12 cellular contexts compared by ENCODE assay signal in the genomic region with DNA sequence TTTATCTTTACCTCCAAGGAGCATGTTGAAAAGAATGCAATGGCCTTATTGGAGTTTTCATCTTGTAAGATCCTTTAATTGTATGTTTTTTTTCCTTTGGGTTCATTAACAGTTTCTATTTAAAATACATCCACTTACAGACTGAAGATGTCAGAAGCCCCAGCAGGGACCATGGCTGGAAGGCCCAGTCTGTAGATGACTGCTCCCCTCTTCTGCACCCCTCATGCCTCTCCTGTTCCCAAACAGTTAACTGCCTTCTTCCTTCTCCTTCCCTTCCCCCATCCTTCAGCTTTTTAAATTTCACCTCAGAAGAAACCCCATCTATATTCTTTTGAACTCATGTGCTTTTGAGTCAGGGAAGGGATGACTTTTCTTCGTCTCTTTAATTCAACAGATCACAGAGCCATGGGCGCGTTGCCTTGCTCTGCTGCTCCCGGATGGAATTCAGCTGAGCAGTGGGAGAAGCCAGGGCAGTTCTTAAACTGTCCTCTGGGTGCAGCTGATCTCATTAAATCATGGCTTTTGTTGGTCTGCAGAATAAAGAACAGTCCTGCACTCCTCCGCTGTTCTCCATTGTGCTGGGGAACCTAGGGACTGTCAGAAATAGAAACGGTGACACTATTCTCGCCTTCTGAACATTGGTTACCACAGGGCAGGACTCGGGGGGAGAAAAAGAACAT.
DNase-seq lines count a peak whose midpoint lies in the region; ATAC-seq and TF ChIP-seq lines count a peak whose summit lies in the region.
"Had no signal": no experiment of that assay in that cellular context is flagged by ENCODE, and none has a peak within 500 bp of the region (broad histone marks: within the 10 kb centered on the region; RNA-seq: fewer than 3 reads in every experiment).

No MANE protein-coding gene starts in this region.

- WGBS in heart right ventricle, 2 donors, result 41 to 50% methylated on average over 8 of the region's 8 CpGs
- WGBS in body of pancreas, 2 donors, result 75 to 84% methylated on average over 8 of the region's 8 CpGs

- no peaks in the 10 kb centered on the region for H3K36me3 Mint-ChIP-seq in osteocyte (ENCODE audit: unreplicated experiment)

- H3K4me3 Mint-ChIP-seq in osteocyte (ENCODE audit: unreplicated experiment), result no peak overlapping the region
- H3K4me3 Mint-ChIP-seq: T-cell had no signal

- no peaks in the 10 kb centered on the region for H3K27me3 Mint-ChIP-seq in osteocyte (ENCODE audit: unreplicated experiment)
- H3K27me3 Mint-ChIP-seq: T-cell had no signal

- no peak overlapping the region for H3K27ac Mint-ChIP-seq in osteocyte (ENCODE audit: unreplicated experiment)
- H3K27ac Mint-ChIP-seq: T-cell had no signal

- ATAC-seq in heart right ventricle (peak; percentile 64 to 97 (median 94)), GM18520 (IDR thresholded peaks at IDR 0.05; ENCODE audit: unreplicated experiment) (no peak), body of pancreas (no peak)
- ATAC-seq: T-cell had no signal

- H3K9me3 ChIP-seq in heart right ventricle, result peaks cover 0 to 2% (median 0%) of the 10 kb centered on the region in 11 donors
- no peaks in the 10 kb centered on the region for H3K9me3 ChIP-seq in body of pancreas
- H3K9me3 ChIP-seq in BE2C, result no peaks in the 10 kb centered on the region

- H3K9me3 Mint-ChIP-seq in osteocyte (ENCODE audit: unreplicated experiment), result no peaks in the 10 kb centered on the region
- H3K9me3 Mint-ChIP-seq: T-cell had no signal

- TF ChIP-seq CTCF in heart right ventricle (IDR thresholded peaks at IDR 0.05) (peak; percentile 17 to 55 (median 35)), osteocyte (IDR thresholded peaks at IDR 0.05) (peak; percentile 12), body of pancreas (IDR thresholded peaks at IDR 0.05) (no peak), BE2C (IDR thresholded peaks at IDR 0.05; ENCODE audit: low read depth, low read length) (no peak; the same call in 1 of the 2 replicates)

- intact Hi-C loops in heart right ventricle (cut with DNase I), result no loop called here
- intact Hi-C loops in body of pancreas (cut with DNase I), result no loop called here

- no peak for TF ChIP-seq POLR2A in body of pancreas (IDR thresholded peaks at IDR 0.05)

- H3K36me3 ChIP-seq in heart right ventricle, result peaks cover 0 to 3% (median 0%) of the 10 kb centered on the region in 9 donors
- no peaks in the 10 kb centered on the region for H3K36me3 ChIP-seq in body of pancreas (replicated peaks in 1 of 2; ENCODE audit: insufficient read depth in 1 of 2, low read depth in 2 of 2)
- H3K36me3 ChIP-seq in BE2C, result no peaks in the 10 kb centered on the region

- H3K27ac ChIP-seq in heart right ventricle (peak overlapping the region in 7 of 10 donors; percentile 1 to 78 (median 56)), body of pancreas (no peak overlapping the region)

- peak; percentile 50 for DNase-seq in GM03348 (ENCODE audit: low spot score)
- peak; percentile 45 for DNase-seq in astrocyte of the hippocampus (ENCODE audit: low read depth, low spot score)
- peak in 1 of 2 donors; percentile 31 for DNase-seq in heart right ventricle
- DNase-seq in osteocyte (ENCODE audit: extremely low spot score, unreplicated experiment), result no peak
- DNase-seq in body of pancreas, result no peak
- no peak for DNase-seq in SW 1271 (lab: John Stamatoyannopoulos, UW)
- no peak for DNase-seq in BE2C
- DNase-seq: activated CD8-positive, alpha-beta memory T cell treated with anti-CD3 and anti-CD28 coated beads, Interleukin-2, amount 50 U/mL, for 4 hours; kidney glomerular epithelial cell; small intestine; T-cell had no signal

- H3K4me1 Mint-ChIP-seq in osteocyte (ENCODE audit: unreplicated experiment), result no peaks in the 10 kb centered on the region
- H3K4me1 Mint-ChIP-seq: T-cell had no signal

- peaks cover 0 to 16% (median 0%) of the 10 kb centered on the region in 9 donors for H3K4me1 ChIP-seq in heart right ventricle
- H3K4me1 ChIP-seq in body of pancreas, result no peaks in the 10 kb centered on the region
- H3K4me1 ChIP-seq in BE2C, result no peaks in the 10 kb centered on the region

- H3K27me3 ChIP-seq in heart right ventricle (no peaks in the 10 kb centered on the region), body of pancreas (no peaks in the 10 kb centered on the region), BE2C (no peaks in the 10 kb centered on the region)

- H3K4me3 ChIP-seq in heart right ventricle, result no peak overlapping the region
- H3K4me3 ChIP-seq in body of pancreas, result no peak overlapping the region
- no peak overlapping the region for H3K4me3 ChIP-seq in BE2C (ENCODE audit: low read depth, low read length)

Comparison
In these comparisons a context has a peak if more than half of its experiments do, and no peak if none do; other contexts are left out.
1. DNase-seq: peak in GM03348 (single experiment) and astrocyte of the hippocampus (single experiment); none in osteocyte (single experiment), body of pancreas (0 of 4), SW 1271 (0 of 2) and BE2C (single experiment).
2. ATAC-seq: peak in heart right ventricle (8 of 8); none in GM18520 (single experiment) and body of pancreas (single experiment).
3. H3K27ac ChIP-seq: peak in heart right ventricle (7 of 10); none in body of pancreas (0 of 4).
4. CTCF ChIP-seq: peak in heart right ventricle (9 of 9) and osteocyte (single experiment); none in body of pancreas (0 of 7) and BE2C (single experiment).